8 cellular contexts compared by ENCODE assay signal in the genomic region with DNA sequence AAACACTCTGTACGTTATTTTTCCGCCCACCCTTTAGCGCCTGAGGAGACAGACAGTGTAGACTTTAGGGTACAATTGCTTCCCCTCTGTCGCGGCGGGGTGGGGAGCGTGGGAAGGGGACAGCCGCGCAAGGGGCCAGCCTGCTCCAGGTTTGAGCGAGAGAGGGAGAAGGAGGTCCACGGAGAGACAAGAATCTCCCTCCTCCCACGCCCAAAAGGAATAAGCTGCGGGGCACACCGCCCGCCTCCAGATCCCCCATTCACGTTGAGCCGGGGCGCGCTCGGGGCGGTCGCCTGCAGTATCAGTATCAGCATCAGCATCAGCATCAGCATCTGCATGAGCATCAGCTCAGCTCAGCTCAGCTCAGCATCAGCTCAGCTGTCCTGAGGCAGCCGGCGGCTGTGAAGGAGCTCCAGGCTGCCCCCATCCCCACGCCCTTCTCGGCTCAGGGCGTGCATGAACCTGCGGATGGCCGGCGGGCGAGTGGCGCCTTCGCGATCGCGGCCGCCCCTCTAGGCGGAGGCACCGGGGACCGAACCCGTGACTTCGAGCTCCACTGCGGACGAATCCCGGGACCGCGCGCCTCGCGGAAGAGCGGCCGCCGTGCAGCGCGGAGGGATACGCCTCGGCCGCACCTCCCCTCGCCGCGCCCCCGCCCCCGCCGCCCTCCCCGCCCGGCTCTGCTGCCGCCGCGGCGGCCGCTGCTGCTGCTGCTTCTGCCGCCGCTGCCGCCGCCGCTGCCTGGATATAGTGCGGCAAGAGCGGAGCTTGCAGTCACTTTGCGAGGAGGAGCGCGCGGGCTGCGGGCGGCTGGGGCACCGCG.
DNase-seq lines count a peak whose midpoint lies in the region; ATAC-seq and TF ChIP-seq lines count a peak whose summit lies in the region.

Gene NCAM2 (plus strand): TSS at position 777 of the 823 bp plus-strand sequence.

- ATAC-seq in GM21423 (IDR thresholded peaks at IDR 0.05; ENCODE audit: unreplicated experiment) = peak; percentile 51
- ATAC-seq in GM18520 (IDR thresholded peaks at IDR 0.05; ENCODE audit: unreplicated experiment) = no peak

- TF ChIP-seq CTCF in epithelial cell of esophagus (IDR thresholded peaks at IDR 0.05; ENCODE audit: insufficient read depth, low read depth, low read length, missing control alignments) = no peak

- H3K4me3 ChIP-seq in epithelial cell of esophagus (ENCODE audit: low read length) = peak within 1 kb of the TSS; percentile 36

- DNase-seq in AG08396 (ENCODE audit: low spot score) (peak; percentile 85), NCI-H510A (lab: John Stamatoyannopoulos, UW) (peak; percentile 78), activated T-cell treated with anti-CD3 and anti-CD28 coated beads for 1 hour (ENCODE audit: low read depth) (peak; percentile 37), epithelial cell of esophagus (ENCODE audit: low read depth) (peak; percentile 57), middle frontal gyrus (ENCODE audit: extremely low spot score, low spot score) (peak; percentile 73)
- peak; percentile 47 for DNase-seq in stimulated activated CD8-positive, alpha-beta memory T cell treated with anti-CD3 and anti-CD28 coated beads, Interleukin-4, amount 100 ng/mL, for 24 hours (ENCODE audit: low read depth)
